8 cellular contexts compared by ENCODE assay signal in the genomic region with DNA sequence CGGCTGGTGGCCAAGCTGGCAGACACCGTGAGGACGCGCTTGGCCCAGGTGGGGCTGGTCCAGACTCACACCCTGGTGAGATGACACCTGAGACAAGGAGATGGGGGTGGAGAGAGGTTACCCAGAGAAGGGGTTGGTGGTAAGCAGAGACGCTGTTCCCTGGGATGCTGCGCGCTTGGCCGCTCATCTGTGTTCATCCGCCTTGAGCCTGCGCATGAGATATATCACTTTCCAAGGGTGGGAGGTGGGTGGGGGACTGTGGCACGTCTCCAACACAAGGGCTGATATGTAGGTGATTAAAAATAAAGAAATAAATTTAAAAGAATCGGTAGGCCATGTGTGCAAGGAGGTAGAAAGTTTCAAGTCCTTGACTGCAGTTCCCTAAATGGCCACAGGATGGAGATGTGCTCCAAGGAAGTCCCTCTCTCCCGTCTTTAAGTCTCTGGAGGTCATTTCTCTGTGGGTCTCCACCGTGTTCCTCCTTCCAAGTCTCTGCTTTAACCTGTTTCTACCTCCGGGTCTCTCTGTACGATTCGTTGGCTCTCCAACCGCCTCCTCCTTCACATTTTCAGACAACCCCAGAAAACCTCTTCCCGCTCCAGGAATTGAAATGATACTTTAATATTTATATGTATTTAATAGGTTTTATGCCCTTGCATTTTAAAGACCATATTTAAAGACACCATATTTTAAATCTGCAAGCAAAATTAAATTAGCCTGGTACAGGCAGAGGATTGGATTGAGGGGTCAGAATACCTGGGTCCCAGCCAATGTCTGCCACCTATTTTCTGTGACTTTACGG. TPM values are rescaled to one million over a fixed set of nuclear protein-coding genes. Genes with fewer than 3 reads are reported as not detected.
DNase-seq lines count a peak whose midpoint lies in the region; ATAC-seq and TF ChIP-seq lines count a peak whose summit lies in the region.

No MANE protein-coding gene starts in this region.

- H3K9me3 Mint-ChIP-seq in CD14-positive monocyte (no peaks in the 10 kb centered on the region), memory B cell (no peaks in the 10 kb centered on the region)

- H3K27me3 Mint-ChIP-seq in CD14-positive monocyte (ENCODE audit: low read depth in 3 of 3), result peaks cover 0 to 3% (median 2%) of the 10 kb centered on the region in 3 donors
- no peaks in the 10 kb centered on the region for H3K27me3 Mint-ChIP-seq in memory B cell

- peak; percentile 60 for DNase-seq in CD14-positive monocyte (ENCODE audit: low spot score)
- DNase-seq in HPDE6-E6E7 (ENCODE audit: extremely low spot score), result peak; percentile 63
- peak; percentile 34 for DNase-seq in NCI-H774 (lab: John Stamatoyannopoulos, UW)
- DNase-seq in activated CD4-positive, alpha-beta T cell treated with anti-CD3 and anti-CD28 coated beads, Interleukin-2, amount 50 U/mL, for 48 hours, result peak; percentile 79 to 86
- peak; percentile 76 for DNase-seq in ecto neural progenitor cell (ENCODE audit: low spot score)
- peak; percentile 74 to 78 for DNase-seq in memory B cell (ENCODE audit: low spot score in 2 of 2)
- peak; percentile 49 for DNase-seq in stimulated activated CD8-positive, alpha-beta memory T cell treated with anti-CD3 and anti-CD28 coated beads, Interleukin-4, amount 100 ng/mL, for 24 hours (ENCODE audit: low read depth)

- H3K4me1 Mint-ChIP-seq in CD14-positive monocyte, result peaks cover 28% of the 10 kb centered on the region
- peaks cover 27% of the 10 kb centered on the region for H3K4me1 Mint-ChIP-seq in memory B cell

- ATAC-seq in memory B cell (ENCODE audit: low read depth) (peak; percentile 39), HG03097 (IDR thresholded peaks at IDR 0.05; ENCODE audit: low FRiP score, unreplicated experiment) (no peak)

- intact Hi-C loops in CD14-positive monocyte (cut with micrococcal nuclease), result loop anchor here in 1 of 2 donors (2.0 to 5.0 kb wide), 2 partner anchors 25 to 42 kb away; no protein-coding TSS in a partner anchor

- no peaks in the 10 kb centered on the region for H3K36me3 Mint-ChIP-seq in CD14-positive monocyte
- peaks cover 3% of the 10 kb centered on the region for H3K36me3 Mint-ChIP-seq in memory B cell

- no peak overlapping the region for H3K4me3 Mint-ChIP-seq in CD14-positive monocyte
- H3K4me3 Mint-ChIP-seq in memory B cell, result peak overlapping the region; percentile 32

- TF ChIP-seq CTCF in CD14-positive monocyte (IDR thresholded peaks at IDR 0.05), result peak; percentile 96

- H3K27ac Mint-ChIP-seq in CD14-positive monocyte (no peak overlapping the region), memory B cell (peak overlapping the region; percentile 94)

RNA-seq across cellular contexts. Expression of a gene that starts 4.5 kb away (rescaled TPM):
- polyA plus RNA-seq in CD14-positive monocyte, result under 1 TPM in 1 of 2 donors, not detected in 1; 0.14 TPM

RNA-seq across cellular contexts. Expression of a gene that starts 7.6 kb away (rescaled TPM):
- 10 to 100 TPM; 54.9 to 81.7 TPM for polyA plus RNA-seq in CD14-positive monocyte

RNA-seq across cellular contexts. Expression of a gene that starts 11.7 kb away (rescaled TPM):
- under 1 TPM in 1 of 2 donors, not detected in 1; 0.03 TPM for polyA plus RNA-seq in CD14-positive monocyte

RNA-seq across cellular contexts. Expression of a gene that starts 17.3 kb away (rescaled TPM):
- 1 to 10 TPM; 2.6 to 5.3 TPM for polyA plus RNA-seq in CD14-positive monocyte

RNA-seq across cellular contexts. Expression of a gene that starts 35.2 kb away (rescaled TPM):
- not detected for polyA plus RNA-seq in CD14-positive monocyte
